20 cellular contexts compared by ENCODE assay signal in the genomic region with DNA sequence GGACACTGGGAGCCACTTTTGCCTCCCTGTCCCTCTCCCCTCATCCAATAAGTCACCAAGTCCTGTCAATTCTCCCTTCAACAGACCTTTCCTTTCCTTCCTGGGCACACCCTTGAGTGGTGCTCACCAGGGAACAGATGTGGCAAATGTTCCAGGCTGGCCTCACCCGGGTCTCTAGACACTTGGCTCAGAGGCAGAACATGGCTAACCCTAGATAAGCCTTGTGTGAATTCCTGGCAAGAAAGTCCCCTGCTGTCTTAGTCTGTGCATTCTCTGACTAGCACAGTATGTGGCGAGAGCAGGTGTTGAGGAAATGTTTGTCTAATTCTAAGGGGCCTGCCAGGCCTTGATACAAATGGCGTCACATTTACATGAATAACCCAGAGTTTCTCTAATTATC.
"Had no signal": no experiment of that assay in that cellular context is flagged by ENCODE, and none has a peak within 500 bp of the region (broad histone marks: within the 10 kb centered on the region; RNA-seq: fewer than 3 reads in every experiment).

No MANE protein-coding gene starts in this region.

- H3K27me3 Mint-ChIP-seq: activated B cell treated with CpG ODN at 0.5 μM for 24 hours; activated CD4-positive, alpha-beta T cell treated with anti-CD3 and anti-CD28 coated beads, Interleukin-2, amount 10 ng/mL, durations not matched to agents 24 days and 14 days; activated naive CD8-positive, alpha-beta T cell; naive thymus-derived CD4-positive, alpha-beta T cell; stimulated activated naive B cell treated with anti-CD40 and anti-IgM and Interleukin-4, amounts not matched to agents 10 μg/mL and 1 μg/mL and 100 μg/mL, for 72 hours had no signal

- H3K27ac Mint-ChIP-seq: activated B cell treated with CpG ODN at 0.5 μM for 24 hours; activated CD4-positive, alpha-beta T cell treated with anti-CD3 and anti-CD28 coated beads, Interleukin-2, amount 10 ng/mL, durations not matched to agents 24 days and 14 days; activated CD8-positive, alpha-beta T cell treated with anti-CD3 and anti-CD28 coated beads, Interleukin-2, amount 10 ng/mL, durations not matched to agents 7 days and 5 days; activated naive CD8-positive, alpha-beta T cell; activated T-cell treated with anti-CD3 and anti-CD28 coated beads, Interleukin-2, amount 50 U/mL, for 72 hours; stimulated activated naive B cell treated with anti-CD40 and anti-IgM and Interleukin-4, amounts not matched to agents 10 μg/mL and 1 μg/mL and 100 μg/mL, for 72 hours; T-helper 1 cell treated with Interleukin-12 subunit alpha and Interleukin-12 subunit beta and Interleukin-4 antibody, amounts not matched to agents 30 μg/mL and 1 μg/mL, for 36 hours had no signal

- H3K4me3 ChIP-seq: colonic mucosa, lung, tibial nerve, vagina had no signal

- H3K36me3 ChIP-seq: colonic mucosa had no signal

- H3K27me3 ChIP-seq: colonic mucosa, neutrophil, tibial nerve, vagina had no signal

- H3K9me3 Mint-ChIP-seq: activated B cell treated with CpG ODN at 0.5 μM for 24 hours; activated CD4-positive, alpha-beta T cell treated with anti-CD3 and anti-CD28 coated beads, Interleukin-2, amount 10 ng/mL, durations not matched to agents 24 days and 14 days; activated T-cell treated with anti-CD3 and anti-CD28 coated beads, Interleukin-2, amount 50 U/mL, for 72 hours; naive thymus-derived CD4-positive, alpha-beta T cell; stimulated activated naive B cell treated with anti-CD40 and anti-IgM and Interleukin-4, amounts not matched to agents 10 μg/mL and 1 μg/mL and 100 μg/mL, for 72 hours; T-helper 1 cell treated with Interleukin-12 subunit alpha and Interleukin-12 subunit beta and Interleukin-4 antibody, amounts not matched to agents 30 μg/mL and 1 μg/mL, for 36 hours had no signal

- DNase-seq: activated B cell treated with CpG ODN at 0.5 μM for 24 hours; activated CD4-positive, alpha-beta T cell treated with anti-CD3 and anti-CD28 coated beads, Interleukin-2, amount 10 ng/mL, durations not matched to agents 24 days and 14 days; activated CD8-positive, alpha-beta memory T cell treated with anti-CD3 and anti-CD28 coated beads, Interleukin-2, amount 50 U/mL, for 4 hours; activated CD8-positive, alpha-beta T cell treated with anti-CD3 and anti-CD28 coated beads, Interleukin-2, amount 10 ng/mL, durations not matched to agents 7 days and 5 days; activated gamma-delta T cell; activated T-cell treated with anti-CD3 and anti-CD28 coated beads, Interleukin-2, amount 50 U/mL, for 72 hours; amniotic stem cell; caudate nucleus; colonic mucosa; foreskin fibroblast; naive thymus-derived CD4-positive, alpha-beta T cell; stimulated activated CD4-positive, alpha-beta T cell treated with anti-CD3 and anti-CD28 coated beads, Interleukin-2, amount 100 ng/mL, for 48 hours; stimulated activated naive B cell treated with anti-CD40 and anti-IgM and Interleukin-4, amounts not matched to agents 10 μg/mL and 1 μg/mL and 100 μg/mL, for 72 hours; substantia nigra had no signal

- H3K4me1 Mint-ChIP-seq: activated B cell treated with CpG ODN at 0.5 μM for 24 hours had no signal

- H3K4me3 Mint-ChIP-seq: activated B cell treated with CpG ODN at 0.5 μM for 24 hours; activated CD4-positive, alpha-beta T cell treated with anti-CD3 and anti-CD28 coated beads, Interleukin-2, amount 10 ng/mL, durations not matched to agents 24 days and 14 days; activated CD8-positive, alpha-beta T cell treated with anti-CD3 and anti-CD28 coated beads, Interleukin-2, amount 10 ng/mL, durations not matched to agents 7 days and 5 days; activated naive CD8-positive, alpha-beta T cell; activated T-cell treated with anti-CD3 and anti-CD28 coated beads, Interleukin-2, amount 50 U/mL, for 72 hours; naive thymus-derived CD4-positive, alpha-beta T cell; stimulated activated naive B cell treated with anti-CD40 and anti-IgM and Interleukin-4, amounts not matched to agents 10 μg/mL and 1 μg/mL and 100 μg/mL, for 72 hours; T-helper 1 cell treated with Interleukin-12 subunit alpha and Interleukin-12 subunit beta and Interleukin-4 antibody, amounts not matched to agents 30 μg/mL and 1 μg/mL, for 36 hours had no signal
